Comparison of ENCODE assay signal across 14 cellular contexts in genomic region chr9:84121991-84122523, GRCh38.
DNase-seq lines count a peak whose midpoint lies in the region; ATAC-seq and TF ChIP-seq lines count a peak whose summit lies in the region.
"Had no signal": no experiment of that assay in that cellular context is flagged by ENCODE, and none has a peak within 500 bp of the region (broad histone marks: within the 10 kb centered on the region; RNA-seq: fewer than 3 reads in every experiment).

No MANE protein-coding gene starts in this region.

- no peak for TF ChIP-seq CTCF in astrocyte of the cerebellum (IDR thresholded peaks at IDR 0.05; ENCODE audit: low read depth, low read length, missing control alignments)

- DNase-seq in COLO829 (ENCODE audit: low spot score) (peak; percentile 62), HT1080 (ENCODE audit: low read depth) (peak; percentile 26), astrocyte of the cerebellum (ENCODE audit: low read depth) (peak; percentile 87), medulla oblongata (ENCODE audit: extremely low spot score) (peak; percentile 34), DMS53 (lab: John Stamatoyannopoulos, UW) (no peak), cerebellar nuclear complex (lab: John Stamatoyannopoulos, UW) (no peak)
- DNase-seq: activated CD4-positive, CD25-positive, alpha-beta regulatory T cell treated with anti-CD3 and anti-CD28 coated beads, Interleukin-2, amount 50 U/mL, for 72 hours; activated effector memory CD4-positive, alpha-beta T cell treated with anti-CD3 and anti-CD28 coated beads, Interleukin-2, amount 50 U/mL, for 16 hours; Caco-2; left colon; stimulated activated naive B cell treated with anti-CD40 and anti-IgM and Interleukin-4, amounts not matched to agents 10 μg/mL and 1 μg/mL and 100 μg/mL, for 72 hours had no signal

- ATAC-seq in HG02588 (IDR thresholded peaks at IDR 0.05; ENCODE audit: unreplicated experiment) (no peak), HG03442 (IDR thresholded peaks at IDR 0.05; ENCODE audit: unreplicated experiment) (no peak)
- ATAC-seq: left colon; stimulated activated naive B cell treated with anti-CD40 and anti-IgM and Interleukin-4, amounts not matched to agents 10 μg/mL and 1 μg/mL and 100 μg/mL, for 72 hours had no signal

- in situ Hi-C loops in astrocyte of the cerebellum (cut with HindIII; ENCODE audit: low sequenced_read_pairs): no loop called here

- no peak overlapping the region for H3K4me3 ChIP-seq in astrocyte of the cerebellum (ENCODE audit: low read depth, low read length)
- H3K4me3 ChIP-seq: ovary had no signal

Comparison
In these comparisons a context has a peak if more than half of its experiments do, and no peak if none do; other contexts are left out.
1. DNase-seq: peak in COLO829 (single experiment), HT1080 (single experiment), astrocyte of the cerebellum (single experiment) and medulla oblongata (single experiment); none in DMS53 (single experiment) and cerebellar nuclear complex (0 of 2).